13 cellular contexts compared by ENCODE assay signal in the genomic region with DNA sequence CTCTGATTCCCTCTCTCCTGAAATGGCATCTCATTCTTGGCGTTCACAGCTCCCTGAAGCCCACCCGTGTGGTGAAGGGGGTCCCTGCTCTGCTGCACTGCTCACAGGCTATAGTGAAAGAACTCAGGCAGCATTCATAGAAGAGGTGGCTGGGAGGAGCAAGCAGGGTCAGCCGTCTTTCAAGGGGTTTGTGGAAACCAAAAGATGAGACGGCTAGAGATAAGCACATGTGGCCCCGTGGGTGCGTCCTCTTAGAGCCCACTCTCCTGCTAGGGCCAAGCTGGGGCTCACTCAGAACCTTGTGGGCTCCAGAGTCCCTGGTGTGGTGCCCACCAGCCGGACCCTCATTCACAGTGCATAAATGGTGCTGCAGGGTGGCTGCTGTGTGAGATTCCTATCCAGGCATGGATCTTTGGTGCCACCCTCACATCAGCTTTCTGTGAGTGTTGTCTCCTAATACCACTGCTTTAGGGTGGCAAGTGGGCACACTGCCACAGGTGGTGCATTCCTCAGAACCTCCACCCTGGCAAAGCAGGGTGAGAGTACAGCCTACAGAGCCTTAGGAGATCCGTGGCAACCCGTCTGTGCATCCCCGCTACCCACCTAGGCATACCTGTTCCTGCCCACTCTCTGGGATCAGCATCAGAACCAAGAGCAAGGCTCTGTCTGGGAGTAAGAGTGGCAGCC. TPM values are rescaled to one million over a fixed set of nuclear protein-coding genes. Genes with fewer than 3 reads are reported as not detected.
DNase-seq lines count a peak whose midpoint lies in the region; ATAC-seq and TF ChIP-seq lines count a peak whose summit lies in the region.
"Had no signal": no experiment of that assay in that cellular context is flagged by ENCODE, and none has a peak within 500 bp of the region (broad histone marks: within the 10 kb centered on the region; RNA-seq: fewer than 3 reads in every experiment).

No MANE protein-coding gene starts in this region.

- peaks cover 70% of the 10 kb centered on the region for H3K79me2 ChIP-seq in KMS-11 (ENCODE audit: insufficient read depth, low read depth)

- no peaks in the 10 kb centered on the region for H3K9me3 ChIP-seq in suprapubic skin
- H3K9me3 ChIP-seq: SK-N-SH had no signal

- 56% methylated on average over 9 of the region's 10 CpGs for WGBS in suprapubic skin

- no peak for TF ChIP-seq POLR2A in suprapubic skin (IDR thresholded peaks at IDR 0.05)

- ATAC-seq in foreskin keratinocyte = no peak
- ATAC-seq: stimulated activated naive CD8-positive, alpha-beta T cell treated with anti-CD3 and anti-CD28 coated beads, Interleukin-15, amount 100 ng/mL, for 72 hours had no signal

- peak overlapping the region; percentile 98 for H3K4me2 ChIP-seq in KMS-11
- H3K4me2 ChIP-seq: SK-N-SH had no signal

- no peak for TF ChIP-seq CTCF in KMS-11 (conservative IDR thresholded peaks at IDR 0.05; ENCODE audit: low read depth, low read length)
- no peak for TF ChIP-seq CTCF in VCaP (conservative IDR thresholded peaks at IDR 0.05)
- TF ChIP-seq CTCF in foreskin keratinocyte (conservative IDR thresholded peaks at IDR 0.05) = no peak
- no peak for TF ChIP-seq CTCF in suprapubic skin (IDR thresholded peaks at IDR 0.05)

- no peaks in the 10 kb centered on the region for H4K20me1 ChIP-seq in KMS-11 (ENCODE audit: insufficient read depth)

- no peak overlapping the region for H2AFZ ChIP-seq in KMS-11 (ENCODE audit: low read depth)

- H3K4me1 ChIP-seq in KMS-11 (ENCODE audit: low read depth, poor library complexity, severe bottlenecking) (peaks cover 97% of the 10 kb centered on the region), foreskin keratinocyte (peaks cover 48% of the 10 kb centered on the region), suprapubic skin (peaks cover 87% of the 10 kb centered on the region)

- DNase-seq in foreskin keratinocyte (no peak), suprapubic skin (ENCODE audit: low spot score in 2 of 2) (no peak), LoVo (ENCODE audit: low spot score) (no peak), GM19240 (ENCODE audit: insufficient read length, low spot score) (no peak)
- no peak for DNase-seq in stimulated activated CD8-positive, alpha-beta memory T cell treated with anti-CD3 and anti-CD28 coated beads, Interleukin-4, amount 100 ng/mL, for 48 hours
- DNase-seq: activated CD4-positive, alpha-beta T cell treated with anti-CD3 and anti-CD28 coated beads for 48 hours; NCI-H1436; NCI-H69; SK-N-SH; stimulated activated CD4-positive, alpha-beta T cell treated with anti-CD3 and anti-CD28 coated beads, Interleukin-4, amount 100 ng/mL, for 24 hours; stimulated activated naive CD8-positive, alpha-beta T cell treated with anti-CD3 and anti-CD28 coated beads, Interleukin-15, amount 100 ng/mL, for 72 hours had no signal

- H3K4me3 ChIP-seq in KMS-11 (IDR thresholded peaks at IDR 0.05; ENCODE audit: insufficient read depth, low read depth, low read length) (no peak overlapping the region), suprapubic skin (no peak overlapping the region)

- no peaks in the 10 kb centered on the region for H3K27me3 ChIP-seq in KMS-11 (ENCODE audit: insufficient read depth, low read depth)
- no peaks in the 10 kb centered on the region for H3K27me3 ChIP-seq in foreskin keratinocyte
- no peaks in the 10 kb centered on the region for H3K27me3 ChIP-seq in suprapubic skin

- no peak for TF ChIP-seq EP300 in suprapubic skin (IDR thresholded peaks at IDR 0.05)

- H3K36me3 ChIP-seq in KMS-11 (ENCODE audit: insufficient read depth) (no peaks in the 10 kb centered on the region), suprapubic skin (no peaks in the 10 kb centered on the region)

- H3K27ac ChIP-seq in KMS-11 = peak overlapping the region; percentile 96
- peak overlapping the region; percentile 70; the same call in 1 of the 2 replicates for H3K27ac ChIP-seq in VCaP
- peak overlapping the region; percentile 80 for H3K27ac ChIP-seq in foreskin keratinocyte
- peak overlapping the region; percentile 84 for H3K27ac ChIP-seq in suprapubic skin

- H3K9ac ChIP-seq in KMS-11 = peak overlapping the region; percentile 25; the same call in 1 of the 2 replicates
- H3K9ac ChIP-seq: SK-N-SH had no signal

RNA-seq across cellular contexts. Expression of a gene that starts 11.2 kb away (rescaled TPM):
- 49.0 and 72.5 TPM in 2 replicates for total RNA-seq in foreskin keratinocyte
- 40.7 and 63.4 TPM in 2 replicates for polyA plus RNA-seq in foreskin keratinocyte
- 100 to 1,000 TPM in 2 of 4 donors, 10 to 100 TPM in 2; 81.7 to 146 (median 116) TPM for total RNA-seq in suprapubic skin

RNA-seq across cellular contexts. Expression of a gene that starts 43.8 kb away (rescaled TPM):
- total RNA-seq in foreskin keratinocyte (59.7 and 61.2 TPM in 2 replicates), suprapubic skin (10 to 100 TPM; 16.2 to 41.9 (median 29.7) TPM)
- polyA plus RNA-seq in foreskin keratinocyte = 124 and 151 TPM in 2 replicates

RNA-seq across cellular contexts. Expression of a gene that starts 44.1 kb away (rescaled TPM):
- total RNA-seq in foreskin keratinocyte = 1.3 and 2.6 TPM in 2 replicates
- 0.60 and 1.1 TPM in 2 replicates for polyA plus RNA-seq in foreskin keratinocyte
- total RNA-seq in suprapubic skin = 1 to 10 TPM; 2.2 to 3.6 (median 2.9) TPM

RNA-seq across cellular contexts. Expression of a gene that starts 59.4 kb away (rescaled TPM):
- total RNA-seq in foreskin keratinocyte (0.07 TPM in 1 of 2 replicates, not detected in the other), suprapubic skin (under 1 TPM in 1 of 4 donors, not detected in 3; 0.21 TPM)
- not detected in 2 replicates for polyA plus RNA-seq in foreskin keratinocyte
